8 cellular contexts compared by ENCODE assay signal in genomic region chr22:38314140-38314991, GRCh38. TPM values are rescaled to one million over a fixed set of nuclear protein-coding genes. Genes with fewer than 3 reads are reported as not detected.
DNase-seq lines count a peak whose midpoint lies in the region; ATAC-seq and TF ChIP-seq lines count a peak whose summit lies in the region.

No MANE protein-coding gene starts in this region.

- H3K4me1 Mint-ChIP-seq in T-cell: peaks cover 60 to 61% (median 61%) of the 10 kb centered on the region in 3 donors

- TF ChIP-seq CTCF in GM06990 (IDR thresholded peaks at IDR 0.05; ENCODE audit: insufficient read depth, low read length, poor library complexity, severe bottlenecking) (no peak), fibroblast of the aortic adventitia (IDR thresholded peaks at IDR 0.05; ENCODE audit: insufficient read depth, low read length) (no peak)

- in situ Hi-C loops in ACHN (cut with HindIII; ENCODE audit: low pct_ligation_motif_present, low pct_unique_long_range_greater_than_20kb, low sequenced_read_pairs): no loop called here

- H3K36me3 ChIP-seq in GM06990 (ENCODE audit: control insufficient read depth, insufficient read depth, low read length): peaks cover 15% of the 10 kb centered on the region

- H3K4me3 ChIP-seq in GM06990 (replicated peaks; ENCODE audit: low read depth, low read length) (peak overlapping the region; percentile 68), fibroblast of the aortic adventitia (ENCODE audit: low read depth, low read length) (peak overlapping the region; percentile 80), skeletal muscle cell (ENCODE audit: low read depth, low read length) (peak overlapping the region; percentile 63)

- H3K27me3 Mint-ChIP-seq in T-cell: no peaks in the 10 kb centered on the region

- POLR2A ChIA-PET in T-cell (lab: Charles Lee): interaction anchor here in 1 of 2 donors (0.6 kb wide), 1 partner anchor 16 kb away, joined by 3 read pairs; no protein-coding TSS in a partner anchor

- peak; percentile 33 for DNase-seq in GM06990 (ENCODE audit: extremely low read depth, insufficient read length)
- DNase-seq in T-cell: no peak
- peak; percentile 39 for DNase-seq in fibroblast of the aortic adventitia (ENCODE audit: low read depth)
- no peak for DNase-seq in skeletal muscle cell (ENCODE audit: low read depth)
- DNase-seq in activated CD4-positive, alpha-beta T cell treated with anti-CD3 and anti-CD28 coated beads, Interleukin-2, amount 50 U/mL, for 48 hours: no peak
- DNase-seq in ACHN: no peak

- peaks cover 3% of the 10 kb centered on the region for H3K36me3 Mint-ChIP-seq in T-cell

- peak overlapping the region; percentile 9 to 82 (median 81) for H3K4me3 Mint-ChIP-seq in T-cell

- ATAC-seq in T-cell (replicated peaks in 1 of 4): no peak
- ATAC-seq in HG03196 (IDR thresholded peaks at IDR 0.05; ENCODE audit: unreplicated experiment): no peak
- ATAC-seq in GM19455 (IDR thresholded peaks at IDR 0.05; ENCODE audit: unreplicated experiment): no peak

- CTCF ChIA-PET in T-cell (lab: Charles Lee): no interaction called here

- H3K9me3 Mint-ChIP-seq in T-cell: no peaks in the 10 kb centered on the region

- H3K27ac Mint-ChIP-seq in T-cell: peak overlapping the region; percentile 95 to 96

- no peaks in the 10 kb centered on the region for H3K27me3 ChIP-seq in GM06990 (replicated peaks; ENCODE audit: control insufficient read depth, insufficient read depth, low read length)

RNA-seq across cellular contexts. Expression of gene CSNK1E, which starts 2.9 kb away (rescaled TPM):
- total RNA-seq in T-cell: 100 to 1,000 TPM; 105 to 142 (median 115) TPM
- total RNA-seq in fibroblast of the aortic adventitia (ENCODE audit: low replicate concordance): 31.5 and 94.7 TPM in 2 replicates

RNA-seq across cellular contexts. Expression of gene TMEM184B, which starts 41.6 kb away (rescaled TPM):
- total RNA-seq in T-cell (10 to 100 TPM; 30.8 to 41.3 (median 35.8) TPM), fibroblast of the aortic adventitia (ENCODE audit: low replicate concordance) (20.2 and 46.0 TPM in 2 replicates)

Comparison
In these comparisons a context has a peak if more than half of its experiments do, and no peak if none do; other contexts are left out.
1. DNase-seq: peak in GM06990 (single experiment) and fibroblast of the aortic adventitia (single experiment); none in T-cell (0 of 34), skeletal muscle cell (single experiment), activated CD4-positive, alpha-beta T cell treated with anti-CD3 and anti-CD28 coated beads, Interleukin-2, amount 50 U/mL, for 48 hours (0 of 2) and ACHN (single experiment).
2. Peak in every context shown above with its lines, with median percentiles within 50 percentile points of each other: H3K4me3 ChIP-seq.